ENCODE assay signal across 8 cellular contexts in genomic region chr16:67542464-67542863, GRCh38. TPM values are rescaled to one million over a fixed set of nuclear protein-coding genes. Genes with fewer than 3 reads are reported as not detected.
DNase-seq lines count a peak whose midpoint lies in the region; FAIRE-seq and TF ChIP-seq lines count a peak whose summit lies in the region.

No MANE protein-coding gene starts in this region.

- H3K36me3 ChIP-seq in keratinocyte (ENCODE audit: control insufficient read depth in 2 of 2, extremely low read depth in 1 of 2, insufficient read depth in 2 of 2, low read length in 2 of 2) (peaks cover 32 to 40% of the 10 kb centered on the region in 2 experiments), stomach (peaks cover 45 to 84% (median 74%) of the 10 kb centered on the region in 4 donors)

- no peak overlapping the region for H3K56ac ChIP-seq in H9 (ENCODE audit: insufficient read length, low read depth, low read length)

- no peak overlapping the region for H2BK5ac ChIP-seq in H9 (ENCODE audit: insufficient read length, low read length)

- H4K5ac ChIP-seq in H9 (ENCODE audit: insufficient read length, low read depth, low read length): no peak overlapping the region

- H3K4me2 ChIP-seq in H9 (ENCODE audit: insufficient read depth, insufficient read length, low read length) (no peak overlapping the region), keratinocyte (ENCODE audit: control insufficient read depth, extremely low read depth, insufficient read depth, low read depth, low read length) (no peak overlapping the region)

- peaks cover 2 to 23% (median 5%) of the 10 kb centered on the region in 3 experiments; a peak in 5 of 7 replicates for H3K36me3 Mint-ChIP-seq in H9 (ENCODE audit: insufficient read depth in 1 of 3, low read depth in 3 of 3)
- peaks cover 4% of the 10 kb centered on the region for H3K36me3 Mint-ChIP-seq in activated naive CD4-positive, alpha-beta T cell treated with anti-CD3 and anti-CD28 coated beads for 36 hours (ENCODE audit: low read depth)

- no peak overlapping the region for H2AK5ac ChIP-seq in H9 (ENCODE audit: insufficient read length, low read length)

- H3K27me3 ChIP-seq in H9 (ENCODE audit: insufficient read depth, low read length) (peaks cover 17% of the 10 kb centered on the region; the same call in 1 of the 2 replicates), keratinocyte (ENCODE audit: control insufficient read depth, extremely low read depth, insufficient read depth, low read length) (no peaks in the 10 kb centered on the region), stomach (no peaks in the 10 kb centered on the region)

- peaks cover 6% of the 10 kb centered on the region for H3K23me2 ChIP-seq in H9 (ENCODE audit: insufficient read length, low read depth, low read length, poor library complexity, severe bottlenecking)

- no peak overlapping the region for H3K23ac ChIP-seq in H9 (ENCODE audit: insufficient read length, low read depth, low read length)

- H3K9me1 ChIP-seq in keratinocyte (ENCODE audit: control insufficient read depth, extremely low read depth, insufficient read depth, low read length): no peaks in the 10 kb centered on the region

- no peak overlapping the region for H4K8ac ChIP-seq in H9 (replicated peaks; ENCODE audit: insufficient read length, low read depth, low read length)

- H3K9me3 ChIP-seq in H9 (ENCODE audit: control insufficient read depth, low read depth, low read length) (no peaks in the 10 kb centered on the region), keratinocyte (ENCODE audit: control insufficient read depth, low read depth, low read length) (no peaks in the 10 kb centered on the region), stomach (no peaks in the 10 kb centered on the region)

- no peak overlapping the region for H2BK120ac ChIP-seq in H9 (ENCODE audit: low read depth, low read length, poor library complexity, severe bottlenecking)

- TF ChIP-seq EP300 in stomach (IDR thresholded peaks at IDR 0.05): no peak

- H3K14ac ChIP-seq in H9 (ENCODE audit: insufficient read depth, low read length): no peak overlapping the region

- no peak overlapping the region for H3K4ac ChIP-seq in H9 (ENCODE audit: low read depth, low read length)

- in situ Hi-C loops in SK-MEL-5 (cut with HindIII; ENCODE audit: low pct_unique_long_range_greater_than_20kb, low sequenced_read_pairs): no loop called here

- no peak overlapping the region for H2AFZ ChIP-seq in H9 (ENCODE audit: low read length)
- H2AFZ ChIP-seq in keratinocyte (ENCODE audit: control insufficient read depth, low read length): no peak overlapping the region

- no peak overlapping the region for H3K4me3 ChIP-seq in keratinocyte (ENCODE audit: control insufficient read depth in 2 of 3, extremely low read depth in 1 of 3, insufficient read depth in 2 of 3, low read depth in 1 of 3, low read length in 3 of 3)
- H3K4me3 ChIP-seq in stomach: no peak overlapping the region

- CTCF ChIA-PET in activated naive CD4-positive, alpha-beta T cell treated with anti-CD3 and anti-CD28 coated beads for 36 hours (lab: Charles Lee): no interaction called here

- H2BK15ac ChIP-seq in H9 (ENCODE audit: low read depth, low read length): no peak overlapping the region

- intact Hi-C loops in activated naive CD4-positive, alpha-beta T cell treated with anti-CD3 and anti-CD28 coated beads for 36 hours (cut with micrococcal nuclease): no loop called here
- intact Hi-C loops in stomach (cut with DNase I; ENCODE audit: low total_unique reads): no loop called here

- H3K4me1 ChIP-seq in H9 (ENCODE audit: insufficient read depth, low read length): no peaks in the 10 kb centered on the region
- H3K4me1 ChIP-seq in keratinocyte (ENCODE audit: control insufficient read depth, extremely low read depth, insufficient read depth, low read length): peaks cover 21% of the 10 kb centered on the region
- peaks cover 32 to 79% (median 46%) of the 10 kb centered on the region in 4 donors for H3K4me1 ChIP-seq in stomach

- no peak for TF ChIP-seq POLR2A in stomach (IDR thresholded peaks at IDR 0.05)

- no peak overlapping the region for H3K27ac ChIP-seq in H9 (ENCODE audit: insufficient read length, low read depth, low read length)
- no peak overlapping the region for H3K27ac ChIP-seq in keratinocyte (ENCODE audit: control insufficient read depth, insufficient read depth, low read length)
- peak overlapping the region in 2 of 5 donors; percentile 30 to 36 for H3K27ac ChIP-seq in stomach

- H3K9ac ChIP-seq in H9 (ENCODE audit: extremely low read depth, insufficient read length, low read length) (no peak overlapping the region), keratinocyte (ENCODE audit: control insufficient read depth, extremely low read depth, insufficient read depth, low read length) (no peak overlapping the region)

- H2BK20ac ChIP-seq in H9 (ENCODE audit: low read depth, low read length, poor library complexity, severe bottlenecking): no peak overlapping the region

- DNase-seq in AG08396 (ENCODE audit: low spot score) (peak; percentile 88), H9 (peak; percentile 61), SK-MEL-5 (ENCODE audit: low read depth, low spot score) (peak; percentile 82), keratinocyte (ENCODE audit: low read depth, low spot score) (no peak), stomach (peak; percentile 40), NCI-H1048 (lab: John Stamatoyannopoulos, UW) (no peak), NCI-H1417 treated with DMSO at 0.1 percent for 48 hours (lab: John Stamatoyannopoulos, UW) (no peak)
- peak; percentile 57 for DNase-seq in activated naive CD4-positive, alpha-beta T cell treated with anti-CD3 and anti-CD28 coated beads for 36 hours

- FAIRE-seq in keratinocyte (lab: Jason Lieb, UNC): peak; percentile 36

- H3K9me3 Mint-ChIP-seq in H9: no peaks in the 10 kb centered on the region; a peak in 2 of 5 replicates
- no peaks in the 10 kb centered on the region for H3K9me3 Mint-ChIP-seq in activated naive CD4-positive, alpha-beta T cell treated with anti-CD3 and anti-CD28 coated beads for 36 hours

- dilution Hi-C loops in keratinocyte (cut with MboI; ENCODE audit: extremely low pct_ligation_motif_present, low sequenced_read_pairs): no loop called here

- H3K4me1 Mint-ChIP-seq in H9: peaks cover 10 to 21% of the 10 kb centered on the region in 2 experiments
- H3K4me1 Mint-ChIP-seq in activated naive CD4-positive, alpha-beta T cell treated with anti-CD3 and anti-CD28 coated beads for 36 hours (ENCODE audit: low read depth): peaks cover 27% of the 10 kb centered on the region

- H3K79me2 ChIP-seq in H9 (ENCODE audit: insufficient read depth, low read length) (no peaks in the 10 kb centered on the region), keratinocyte (ENCODE audit: control insufficient read depth, insufficient read depth, low read length) (no peaks in the 10 kb centered on the region)

- H3K4me3 Mint-ChIP-seq in H9: no peak overlapping the region
- H3K4me3 Mint-ChIP-seq in activated naive CD4-positive, alpha-beta T cell treated with anti-CD3 and anti-CD28 coated beads for 36 hours: no peak overlapping the region

- peak overlapping the region in 1 of 3 experiments; percentile 18; a peak in 1 of 7 replicates for H3K27ac Mint-ChIP-seq in H9
- no peak overlapping the region for H3K27ac Mint-ChIP-seq in activated naive CD4-positive, alpha-beta T cell treated with anti-CD3 and anti-CD28 coated beads for 36 hours

- H4K91ac ChIP-seq in H9 (ENCODE audit: insufficient read length, low read depth, low read length): no peak overlapping the region

- TF ChIP-seq CTCF in H9 (conservative IDR thresholded peaks at IDR 0.05) (no peak), keratinocyte (optimal IDR thresholded peaks at IDR 0.05 in 1 of 3, IDR thresholded peaks at IDR 0.05 in 1 of 3, conservative IDR thresholded peaks at IDR 0.05 in 1 of 3; ENCODE audit: extremely low read depth in 1 of 3, insufficient read depth in 2 of 3, low read length in 3 of 3) (no peak), stomach (IDR thresholded peaks at IDR 0.05) (no peak)

- H3K18ac ChIP-seq in H9 (ENCODE audit: insufficient read length, low read depth, low read length): no peak overlapping the region

- no peak overlapping the region for H2BK12ac ChIP-seq in H9 (ENCODE audit: insufficient read length, low read depth, low read length)

- no peak overlapping the region for H3T11ph ChIP-seq in H9 (ENCODE audit: low read length)

- H3K79me1 ChIP-seq in H9 (ENCODE audit: insufficient read depth, low read depth, low read length, poor library complexity, severe bottlenecking): no peaks in the 10 kb centered on the region

- peaks cover 45% of the 10 kb centered on the region for H3K27me3 Mint-ChIP-seq in H9 (ENCODE audit: low read depth)
- H3K27me3 Mint-ChIP-seq in activated naive CD4-positive, alpha-beta T cell treated with anti-CD3 and anti-CD28 coated beads for 36 hours (ENCODE audit: low read depth): no peaks in the 10 kb centered on the region

- H4K20me1 ChIP-seq in H9 (ENCODE audit: control insufficient read depth, insufficient read depth, insufficient read length) (peaks cover 2% of the 10 kb centered on the region), keratinocyte (ENCODE audit: control insufficient read depth, extremely low read depth, insufficient read depth, low read length) (peaks cover 10% of the 10 kb centered on the region)

RNA-seq across cellular contexts. Expression of gene RIPOR1, which starts 13.8 kb away (rescaled TPM):
- total RNA-seq in H9 (2021) (10.0 and 14.3 TPM in 2 replicates), stomach (100 to 1,000 TPM in 2 of 5 donors, 10 to 100 TPM in 3; 24.0 to 159 (median 38.4) TPM)
- 3.6 and 9.4 TPM in 2 replicates for total RNA-seq in SK-MEL-5 (2014; rRNA removed; shearing (Covaris generic))
- 20.5 and 26.5 TPM in 2 replicates for polyA plus RNA-seq in SK-MEL-5 (2015; cell fraction: cytosol; rRNA removed)
- 39.2 and 54.5 TPM in 2 replicates for polyA plus RNA-seq in SK-MEL-5 (2015; cell fraction: nucleus; rRNA removed)
- 10 to 100 TPM; 34.2 to 41.9 TPM for total RNA-seq in activated naive CD4-positive, alpha-beta T cell treated with anti-CD3 and anti-CD28 coated beads for 36 hours
- polyA plus RNA-seq in keratinocyte (4.1 to 19.4 TPM (median 5.3 TPM) in 3 replicates), stomach (10 to 100 TPM; 17.2 to 29.5 (median 23.4) TPM)
- polyA plus RNA-seq in keratinocyte (2011; ENCODE audit: low read depth): 23.7 TPM
- polyA plus RNA-seq in keratinocyte (2011; cell fraction: cytosol; rRNA removed): 8.8 and 15.4 TPM in 2 replicates
- polyA plus RNA-seq in keratinocyte (2011; cell fraction: nucleus; rRNA removed): 34.0 and 34.2 TPM in 2 replicates
- 15.6 and 36.3 TPM in 2 replicates for polyA plus RNA-seq in keratinocyte (2012; ENCODE audit: low replicate concordance)
- 11.6 to 81.6 TPM (median 12.0 TPM) in 3 replicates for polyA minus RNA-seq in keratinocyte
- 24.7 TPM for polyA minus RNA-seq in keratinocyte (2011; cell fraction: cytosol; rRNA and poly(A)+ RNA removed)
- 24.6 and 37.6 TPM in 2 replicates for polyA minus RNA-seq in keratinocyte (2011; cell fraction: nucleus; rRNA and poly(A)+ RNA removed)

RNA-seq across cellular contexts. Expression of gene CTCF, which starts 19.9 kb away (rescaled TPM):
- total RNA-seq in H9 (2021) (87.3 and 88.5 TPM in 2 replicates), stomach (10 to 100 TPM; 29.2 to 47.3 (median 38.8) TPM)
- 25.9 and 26.4 TPM in 2 replicates for total RNA-seq in SK-MEL-5 (2014; rRNA removed; shearing (Covaris generic))
- 31.7 and 39.3 TPM in 2 replicates for polyA plus RNA-seq in SK-MEL-5 (2015; cell fraction: cytosol; rRNA removed)
- polyA plus RNA-seq in SK-MEL-5 (2015; cell fraction: nucleus; rRNA removed): 16.9 and 20.4 TPM in 2 replicates
- 10 to 100 TPM; 51.2 to 52.3 TPM for total RNA-seq in activated naive CD4-positive, alpha-beta T cell treated with anti-CD3 and anti-CD28 coated beads for 36 hours
- polyA plus RNA-seq in keratinocyte (15.2 to 31.7 TPM (median 21.4 TPM) in 3 replicates), stomach (10 to 100 TPM; 15.0 to 19.9 (median 17.9) TPM)
- 17.6 TPM for polyA plus RNA-seq in keratinocyte (2011; ENCODE audit: low read depth)
- 18.4 and 23.8 TPM in 2 replicates for polyA plus RNA-seq in keratinocyte (2011; cell fraction: cytosol; rRNA removed)
- 26.5 and 30.7 TPM in 2 replicates for polyA plus RNA-seq in keratinocyte (2011; cell fraction: nucleus; rRNA removed)
- 18.4 and 23.9 TPM in 2 replicates for polyA plus RNA-seq in keratinocyte (2012; ENCODE audit: low replicate concordance)
- 19.8 to 29.2 TPM (median 28.2 TPM) in 3 replicates for polyA minus RNA-seq in keratinocyte
- polyA minus RNA-seq in keratinocyte (2011; cell fraction: cytosol; rRNA and poly(A)+ RNA removed): 14.0 TPM
- polyA minus RNA-seq in keratinocyte (2011; cell fraction: nucleus; rRNA and poly(A)+ RNA removed): 13.1 and 22.4 TPM in 2 replicates

RNA-seq across cellular contexts. Expression of gene AGRP, which starts 59.1 kb away (rescaled TPM):
- total RNA-seq in H9 (2021) (not detected in 2 replicates), stomach (not detected)
- not detected in 2 replicates for total RNA-seq in SK-MEL-5 (2014; rRNA removed; shearing (Covaris generic))
- not detected in 2 replicates for polyA plus RNA-seq in SK-MEL-5 (2015; cell fraction: cytosol; rRNA removed)
- polyA plus RNA-seq in SK-MEL-5 (2015; cell fraction: nucleus; rRNA removed): not detected in 2 replicates
- not detected for total RNA-seq in activated naive CD4-positive, alpha-beta T cell treated with anti-CD3 and anti-CD28 coated beads for 36 hours
- polyA plus RNA-seq in keratinocyte (not detected in 3 replicates), stomach (not detected)
- not detected for polyA plus RNA-seq in keratinocyte (2011; ENCODE audit: low read depth)
- polyA plus RNA-seq in keratinocyte (2011; cell fraction: cytosol; rRNA removed): not detected in 2 replicates
- not detected in 2 replicates for polyA plus RNA-seq in keratinocyte (2011; cell fraction: nucleus; rRNA removed)
- polyA plus RNA-seq in keratinocyte (2012; ENCODE audit: low replicate concordance): not detected in 2 replicates
- not detected in 3 replicates for polyA minus RNA-seq in keratinocyte
- not detected for polyA minus RNA-seq in keratinocyte (2011; cell fraction: cytosol; rRNA and poly(A)+ RNA removed)
- not detected in 2 replicates for polyA minus RNA-seq in keratinocyte (2011; cell fraction: nucleus; rRNA and poly(A)+ RNA removed)

Comparison
In these comparisons a context has a peak if more than half of its experiments do, and no peak if none do; other contexts are left out.
1. DNase-seq: peak in AG08396 (single experiment), H9 (single experiment), SK-MEL-5 (single experiment), activated naive CD4-positive, alpha-beta T cell treated with anti-CD3 and anti-CD28 coated beads for 36 hours (single experiment) and stomach (single experiment); none in keratinocyte (single experiment), NCI-H1048 (single experiment) and NCI-H1417 treated with DMSO at 0.1 percent for 48 hours (single experiment).